Comparison of ENCODE assay signal across 15 cellular contexts in genomic region chr18:74412106-74412880, GRCh38. TPM values are rescaled to one million over a fixed set of nuclear protein-coding genes. Genes with fewer than 3 reads are reported as not detected.
DNase-seq lines count a peak whose midpoint lies in the region; ATAC-seq and TF ChIP-seq lines count a peak whose summit lies in the region.
"Had no signal": no experiment of that assay in that cellular context is flagged by ENCODE, and none has a peak within 500 bp of the region (broad histone marks: within the 10 kb centered on the region; RNA-seq: fewer than 3 reads in every experiment).

No MANE protein-coding gene starts in this region.

- H3K27ac ChIP-seq in heart right ventricle, result no peak overlapping the region
- H3K27ac ChIP-seq: ascending aorta, KMS-11, neutrophil had no signal

- H3K27me3 ChIP-seq in heart right ventricle, result peaks cover 0 to 7% (median 0%) of the 10 kb centered on the region in 7 donors
- H3K27me3 ChIP-seq: ascending aorta, neutrophil had no signal

- TF ChIP-seq CTCF in nephron progenitor cell (IDR thresholded peaks at IDR 0.05) (no peak), heart right ventricle (IDR thresholded peaks at IDR 0.05) (no peak)

- H3K27me3 Mint-ChIP-seq in nephron progenitor cell (ENCODE audit: low read depth, poor library complexity), result peaks cover 26% of the 10 kb centered on the region

- peak overlapping the region; percentile 1 for H3K27ac Mint-ChIP-seq in nephron progenitor cell

- no peaks in the 10 kb centered on the region for H3K36me3 Mint-ChIP-seq in nephron progenitor cell (ENCODE audit: low read depth)

- no peak for ATAC-seq in heart right ventricle

- DNase-seq in DMS79 (lab: John Stamatoyannopoulos, UW) (peak; percentile 22), NCI-H345 (lab: John Stamatoyannopoulos, UW) (peak; percentile 59), cerebellum (ENCODE audit: low spot score) (peak; percentile 13), nephron progenitor cell (peak; percentile 82), heart right ventricle (no peak), SKM-1 (lab: John Stamatoyannopoulos, UW; ENCODE audit: unreplicated experiment) (no peak), SIG-M5 treated with dmso at 0.1 percent for 504 hours (lab: John Stamatoyannopoulos, UW; ENCODE audit: unreplicated experiment) (no peak), amniotic stem cell (lab: John Stamatoyannopoulos, UW) (no peak)
- DNase-seq: activated CD4-positive, alpha-beta T cell treated with anti-CD3 and anti-CD28 coated beads, Interleukin-2, amount 50 U/mL, for 48 hours; NCI-H1694 treated with DMSO at 0.1 percent for 48 hours had no signal

- no peaks in the 10 kb centered on the region for H3K36me3 ChIP-seq in heart right ventricle
- H3K36me3 ChIP-seq: ascending aorta, neutrophil had no signal

- intact Hi-C loops in heart right ventricle (cut with DNase I), result no loop called here

- H3K4me3 Mint-ChIP-seq in nephron progenitor cell, result peak overlapping the region; percentile 46

- no peaks in the 10 kb centered on the region for H3K9me3 ChIP-seq in heart right ventricle
- H3K9me3 ChIP-seq: ascending aorta, neutrophil had no signal

- 90 to 94% methylated on average over 21 of the region's 21 CpGs for WGBS in heart right ventricle, 2 donors

- peaks cover 6% of the 10 kb centered on the region for H3K9me3 Mint-ChIP-seq in nephron progenitor cell

- H3K4me1 Mint-ChIP-seq in nephron progenitor cell, result peaks cover 72% of the 10 kb centered on the region

- no peak overlapping the region for H3K4me3 ChIP-seq in heart right ventricle
- H3K4me3 ChIP-seq: ascending aorta, lung, smooth muscle cell had no signal

- H3K4me1 ChIP-seq in heart right ventricle, result peaks cover 0 to 12% (median under 1%) of the 10 kb centered on the region in 9 donors
- H3K4me1 ChIP-seq: ascending aorta had no signal

RNA-seq across cellular contexts. Expression of gene DIPK1C, which starts 44.8 kb away (rescaled TPM):
- total RNA-seq in cerebellum, result 4.9 TPM
- total RNA-seq in heart right ventricle, result 10 to 100 TPM in 2 of 10 donors, 1 to 10 TPM in 7, under 1 TPM in 1; 0.90 to 12.9 (median 6.6) TPM
- polyA plus RNA-seq in heart right ventricle, result 1 to 10 TPM in 1 of 2 donors, under 1 TPM in 1; 0.70 to 8.0 TPM
- total RNA-seq: ascending aorta, lung, smooth muscle cell had no signal
- polyA plus RNA-seq: smooth muscle cell had no signal

Comparison
In these comparisons a context has a peak if more than half of its experiments do, and no peak if none do; other contexts are left out.
1. DNase-seq: peak in DMS79 (single experiment), NCI-H345 (single experiment), cerebellum (single experiment) and nephron progenitor cell (single experiment); none in heart right ventricle (0 of 2), SKM-1 (single experiment), SIG-M5 treated with dmso at 0.1 percent for 504 hours (single experiment) and amniotic stem cell (single experiment).